ENCODE assay signal across 21 cellular contexts in genomic region chr20:20173269-20173668, GRCh38.
"Had no signal": no experiment of that assay in that cellular context is flagged by ENCODE, and none has a peak within 500 bp of the region (broad histone marks: within the 10 kb centered on the region; RNA-seq: fewer than 3 reads in every experiment).

No MANE protein-coding gene starts in this region.

- ATAC-seq: left cardiac atrium; left lobe of liver; natural killer cell; psoas muscle; right lobe of liver; stimulated activated naive B cell treated with anti-CD40 and anti-IgM and Interleukin-4, amounts not matched to agents 10 μg/mL and 1 μg/mL and 100 μg/mL, for 72 hours; stimulated activated naive CD8-positive, alpha-beta T cell treated with anti-CD3 and anti-CD28 coated beads, Interleukin-15, Interleukin-2, amounts not matched to agents 100 U/mL and 50 U/mL, for 24 hours had no signal

- FAIRE-seq: keratinocyte had no signal

- DNase-seq: hippocampal formation; kidney glomerular epithelial cell; left cardiac atrium; mesendoderm; naive B cell; natural killer cell; nephron progenitor cell; occipital lobe; psoas muscle; right lobe of liver; stimulated activated CD4-positive, alpha-beta T cell treated with anti-CD3 and anti-CD28 coated beads, Interleukin-2, amount 100 ng/mL, for 24 hours; stimulated activated CD4-positive, alpha-beta T cell treated with anti-CD3 and anti-CD28 coated beads, Interleukin-4, amount 100 ng/mL, for 1 hour; stimulated activated naive B cell treated with anti-CD40 and anti-IgM and Interleukin-4, amounts not matched to agents 10 μg/mL and 1 μg/mL and 100 μg/mL, for 72 hours; stimulated activated naive CD8-positive, alpha-beta T cell treated with anti-CD3 and anti-CD28 coated beads, Interleukin-15, Interleukin-2, amounts not matched to agents 100 U/mL and 50 U/mL, for 24 hours; stomach; testis; thyroid gland; transverse colon; upper lobe of left lung had no signal
